In genomic region chr3:32951410-32951811, GRCh38 we compare ENCODE assay signal across 12 cellular contexts. TPM values are rescaled to one million over a fixed set of nuclear protein-coding genes. Genes with fewer than 3 reads are reported as not detected.
A peak's percentile ranks its signal among the peaks of the same experiment; 100 is the strongest.
DNase-seq lines count a peak whose midpoint lies in the region; ATAC-seq, FAIRE-seq and TF ChIP-seq lines count a peak whose summit lies in the region.
"Had no signal": no experiment of that assay in that cellular context is flagged by ENCODE, and none has a peak within 500 bp of the region (broad histone marks: within the 10 kb centered on the region; RNA-seq: fewer than 3 reads in every experiment).

Gene CCR4 (plus strand): TSS chr3:32951644. CDS start chr3:32953423, 1,779 bp downstream.

- DNase-seq in GM12892 (ENCODE audit: insufficient read length) (no peak), GM03348 (ENCODE audit: low spot score) (no peak), NCI-H146 (lab: John Stamatoyannopoulos, UW) (no peak)
- peak; percentile 43 for DNase-seq in activated CD4-positive, alpha-beta T cell treated with anti-CD3 and anti-CD28 coated beads for 1 hour
- peak; percentile 21 for DNase-seq in activated naive CD8-positive, alpha-beta T cell treated with anti-CD3 and anti-CD28 coated beads for 36 hours
- peak in 3 of 4 experiments; percentile 31 to 49 (median 46) for DNase-seq in stimulated activated CD4-positive, alpha-beta T cell treated with anti-CD3 and anti-CD28 coated beads, Interleukin-1b, Interleukin-23, amount 100 ng/mL, for 24 hours (ENCODE audit: low read depth in 4 of 4, low spot score in 1 of 4)
- DNase-seq: ovary, SHP77 treated with DMSO at 0.1 percent for 48 hours, transverse colon had no signal

- peaks cover 14% of the 10 kb centered on the region for H3K27me3 Mint-ChIP-seq in activated naive CD8-positive, alpha-beta T cell treated with anti-CD3 and anti-CD28 coated beads for 36 hours

- H3K36me3 Mint-ChIP-seq in activated naive CD8-positive, alpha-beta T cell treated with anti-CD3 and anti-CD28 coated beads for 36 hours, result peaks cover 1% of the 10 kb centered on the region

- H3K4me1 Mint-ChIP-seq in activated naive CD8-positive, alpha-beta T cell treated with anti-CD3 and anti-CD28 coated beads for 36 hours, result peaks cover 35% of the 10 kb centered on the region

- no peak for TF ChIP-seq POLR2A in GM12892 (IDR thresholded peaks at IDR 0.05; ENCODE audit: low read depth, low read length)

- peak within 1 kb of the TSS; percentile 83 for H3K27ac Mint-ChIP-seq in activated naive CD8-positive, alpha-beta T cell treated with anti-CD3 and anti-CD28 coated beads for 36 hours

- peak; percentile 70 for FAIRE-seq in GM12892 (lab: Jason Lieb, UNC)

- ATAC-seq in HG02938 (IDR thresholded peaks at IDR 0.05; ENCODE audit: unreplicated experiment), result no peak
- no peak for ATAC-seq in HG03378 (IDR thresholded peaks at IDR 0.05; ENCODE audit: unreplicated experiment)

- peak within 1 kb of the TSS; percentile 64 for H3K4me3 Mint-ChIP-seq in activated naive CD8-positive, alpha-beta T cell treated with anti-CD3 and anti-CD28 coated beads for 36 hours

- no peaks in the 10 kb centered on the region for H3K9me3 Mint-ChIP-seq in activated naive CD8-positive, alpha-beta T cell treated with anti-CD3 and anti-CD28 coated beads for 36 hours

RNA-seq across cellular contexts. Expression of gene CCR4, which starts in this region (rescaled TPM):
- 1.2 TPM for polyA plus RNA-seq in GM12892 (2012; ENCODE audit: missing spikeins)
- total RNA-seq in activated naive CD8-positive, alpha-beta T cell treated with anti-CD3 and anti-CD28 coated beads for 36 hours, result 1 to 10 TPM; 8.1 to 8.8 TPM
- total RNA-seq: chondrocyte had no signal

Comparison
In these comparisons a context has a peak if more than half of its experiments do, and no peak if none do; other contexts are left out.
1. DNase-seq: peak in activated CD4-positive, alpha-beta T cell treated with anti-CD3 and anti-CD28 coated beads for 1 hour (single experiment), activated naive CD8-positive, alpha-beta T cell treated with anti-CD3 and anti-CD28 coated beads for 36 hours (single experiment) and stimulated activated CD4-positive, alpha-beta T cell treated with anti-CD3 and anti-CD28 coated beads, Interleukin-1b, Interleukin-23, amount 100 ng/mL, for 24 hours (3 of 4); none in GM12892 (single experiment), GM03348 (single experiment) and NCI-H146 (single experiment).